In the genomic region with DNA sequence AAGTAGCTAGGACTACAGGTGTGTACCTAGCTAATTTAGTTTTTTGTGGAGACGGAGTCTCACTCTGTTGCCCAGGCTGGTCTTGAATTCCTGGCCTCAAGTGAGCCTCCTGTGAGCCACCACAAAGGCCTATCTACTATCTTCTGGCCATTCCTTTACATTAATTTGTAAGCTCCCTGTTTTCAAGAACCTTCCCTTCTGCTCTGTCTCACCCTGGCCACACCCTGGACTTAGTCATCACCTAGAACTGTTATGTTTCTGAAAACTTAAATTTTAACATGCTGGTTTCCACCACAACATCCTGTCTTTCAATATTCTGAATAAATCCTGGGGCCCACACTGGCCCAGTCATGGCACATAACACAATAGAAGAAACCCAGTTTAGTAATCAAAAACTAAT, we compare ENCODE assay signal across 8 cellular contexts. TPM values are rescaled to one million over a fixed set of nuclear protein-coding genes. Genes with fewer than 3 reads are reported as not detected.
DNase-seq lines count a peak whose midpoint lies in the region; ATAC-seq and TF ChIP-seq lines count a peak whose summit lies in the region.

No MANE protein-coding gene starts in this region.

- H3K4me3 Mint-ChIP-seq in Caco-2 (ENCODE audit: unreplicated experiment): no peak overlapping the region

- no peaks in the 10 kb centered on the region for H3K27me3 Mint-ChIP-seq in Caco-2 (ENCODE audit: insufficient read depth, unreplicated experiment)

- no TSS peak for BruUV-seq in Caco-2 (replicated peaks; lab: Mats Ljungman, UMichigan)

- H3K4me1 ChIP-seq in Caco-2: no peaks in the 10 kb centered on the region

- no peak for TF ChIP-seq CTCF in fibroblast of the aortic adventitia (IDR thresholded peaks at IDR 0.05; ENCODE audit: insufficient read depth, low read length)
- no peak for TF ChIP-seq CTCF in Caco-2 (IDR thresholded peaks at IDR 0.05; ENCODE audit: insufficient read depth in 1 of 2, low read depth in 1 of 2, low read length in 1 of 2, severe bottlenecking in 1 of 2, unreplicated experiment in 1 of 2)

- H3K4me3 ChIP-seq in fibroblast of the aortic adventitia (ENCODE audit: low read depth, low read length): no peak overlapping the region
- no peak overlapping the region for H3K4me3 ChIP-seq in Caco-2 (ENCODE audit: low read depth, low read length)

- H3K9me3 ChIP-seq in Caco-2: no peaks in the 10 kb centered on the region

- ATAC-seq in GM18868 (IDR thresholded peaks at IDR 0.05; ENCODE audit: unreplicated experiment) (peak; percentile 31), HG03175 (IDR thresholded peaks at IDR 0.05; ENCODE audit: unreplicated experiment) (peak; percentile 49), sciatic nerve (no peak)

- peak; percentile 46 for DNase-seq in activated CD4-positive, alpha-beta T cell treated with anti-CD3 and anti-CD28 coated beads, Interleukin-2, amount 50 U/mL, for 1 hour
- DNase-seq in fibroblast of the aortic adventitia (ENCODE audit: low read depth) (peak; percentile 57), Caco-2 (no peak), sciatic nerve (ENCODE audit: low spot score) (no peak), medulla oblongata (ENCODE audit: extremely low spot score) (no peak), NCI-H1436 treated with DMSO at 0.1 percent for 48 hours (lab: John Stamatoyannopoulos, UW) (no peak)

- peaks cover 6% of the 10 kb centered on the region for H3K4me1 Mint-ChIP-seq in Caco-2 (ENCODE audit: low read depth, unreplicated experiment)

- no peaks in the 10 kb centered on the region for H3K36me3 ChIP-seq in Caco-2 (ENCODE audit: control insufficient read depth, insufficient read depth, low read length)

- H3K27ac Mint-ChIP-seq in Caco-2 (ENCODE audit: unreplicated experiment): no peak overlapping the region

- no peaks in the 10 kb centered on the region for H3K9me3 Mint-ChIP-seq in Caco-2 (ENCODE audit: unreplicated experiment)

- CTCF ChIA-PET in Caco-2 (lab: Charles Lee): no interaction called here

- intact Hi-C loops in Caco-2 (cut with micrococcal nuclease; ENCODE audit: unreplicated experiment) (no loop called here), sciatic nerve (cut with DNase I) (no loop called here)

- H3K27me3 ChIP-seq in Caco-2 (replicated peaks; ENCODE audit: control insufficient read depth, insufficient read depth, low read length): no peaks in the 10 kb centered on the region

- H3K36me3 Mint-ChIP-seq in Caco-2 (ENCODE audit: insufficient read depth, unreplicated experiment): no peaks in the 10 kb centered on the region

- POLR2A ChIA-PET in Caco-2 (lab: Charles Lee): no interaction called here

RNA-seq across cellular contexts. Expression of a gene that starts 4.9 kb away (rescaled TPM):
- total RNA-seq in fibroblast of the aortic adventitia (ENCODE audit: low replicate concordance) (8.3 and 11.4 TPM in 2 replicates), Caco-2 (2022) (39.6 and 48.1 TPM in 2 replicates), sciatic nerve (21.0 TPM)

RNA-seq across cellular contexts. Expression of a gene that starts 16.0 kb away (rescaled TPM):
- total RNA-seq in fibroblast of the aortic adventitia (ENCODE audit: low replicate concordance) (14.0 and 16.0 TPM in 2 replicates), Caco-2 (2022) (25.0 and 25.4 TPM in 2 replicates), sciatic nerve (25.0 TPM)

RNA-seq across cellular contexts. Expression of a gene that starts 16.6 kb away (rescaled TPM):
- total RNA-seq in fibroblast of the aortic adventitia (ENCODE audit: low replicate concordance): 1.1 and 3.1 TPM in 2 replicates
- total RNA-seq in Caco-2 (2022): 0.23 and 0.32 TPM in 2 replicates
- total RNA-seq in sciatic nerve: 75.9 TPM

RNA-seq across cellular contexts. Expression of a gene that starts 20.0 kb away (rescaled TPM):
- 65.4 and 67.5 TPM in 2 replicates for total RNA-seq in fibroblast of the aortic adventitia (ENCODE audit: low replicate concordance)
- 110 and 115 TPM in 2 replicates for total RNA-seq in Caco-2 (2022)
- 76.5 TPM for total RNA-seq in sciatic nerve

RNA-seq across cellular contexts. Expression of a gene that starts 22.9 kb away (rescaled TPM):
- total RNA-seq in fibroblast of the aortic adventitia (ENCODE audit: low replicate concordance) (6.1 and 11.6 TPM in 2 replicates), Caco-2 (2022) (38.2 and 39.8 TPM in 2 replicates), sciatic nerve (23.5 TPM)

Comparison
In these comparisons a context has a peak if more than half of its experiments do, and no peak if none do; other contexts are left out.
1. DNase-seq: peak in activated CD4-positive, alpha-beta T cell treated with anti-CD3 and anti-CD28 coated beads, Interleukin-2, amount 50 U/mL, for 1 hour (single experiment) and fibroblast of the aortic adventitia (single experiment); none in Caco-2 (0 of 2), sciatic nerve (single experiment), medulla oblongata (single experiment) and NCI-H1436 treated with DMSO at 0.1 percent for 48 hours (single experiment).
2. RNA of a gene that starts 16.6 kb away (total RNA-seq): 75.9 TPM in sciatic nerve (single experiment); 1.1 to 3.1 TPM in fibroblast of the aortic adventitia and 0.23 to 0.32 TPM in Caco-2; every median in the first group is over 10 times any median in the second.